8 cellular contexts compared by ENCODE assay signal in the genomic region with DNA sequence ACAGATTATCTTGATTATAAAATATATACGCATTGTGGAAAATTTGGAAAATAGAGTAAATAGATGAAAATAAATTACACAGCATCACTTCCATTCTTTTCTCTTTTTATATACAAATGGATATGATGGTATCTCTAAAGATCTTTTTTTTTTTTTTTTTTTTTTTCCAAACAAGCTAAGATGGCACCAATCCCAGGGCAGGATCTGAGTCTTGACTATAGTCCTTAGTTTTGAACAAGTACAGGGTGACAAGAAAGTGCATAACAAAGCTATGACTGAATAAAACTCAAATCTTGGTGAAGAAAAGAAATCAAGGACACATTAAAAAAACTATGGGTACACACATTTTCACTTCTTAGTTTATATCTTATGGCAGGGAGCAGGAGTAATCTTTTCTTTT. TPM values are rescaled to one million over a fixed set of nuclear protein-coding genes. Genes with fewer than 3 reads are reported as not detected.
DNase-seq lines count a peak whose midpoint lies in the region; ATAC-seq and TF ChIP-seq lines count a peak whose summit lies in the region.
"Had no signal": no experiment of that assay in that cellular context is flagged by ENCODE, and none has a peak within 500 bp of the region (broad histone marks: within the 10 kb centered on the region; RNA-seq: fewer than 3 reads in every experiment).

No MANE protein-coding gene starts in this region.

- no peak for TF ChIP-seq POLR2A in HCT116 (IDR thresholded peaks at IDR 0.05; ENCODE audit: borderline replicate concordance, extremely low read depth, insufficient read depth, insufficient read length)
- TF ChIP-seq POLR2A in uterus (IDR thresholded peaks at IDR 0.05): no peak

- H3K4me2 ChIP-seq in HCT116 (ENCODE audit: low read length) (peak overlapping the region; percentile 78), SK-N-SH (peak overlapping the region; percentile 77; the same call in 1 of the 2 replicates), skeletal muscle satellite cell (ENCODE audit: low read length) (peak overlapping the region; percentile 63)

- BruUV-seq in HCT116 (replicated peaks; lab: Mats Ljungman, UMichigan) (no TSS peak), Caco-2 (replicated peaks; lab: Mats Ljungman, UMichigan) (no TSS peak)

- no peak for TF ChIP-seq RAD21 in HCT116 (IDR thresholded peaks at IDR 0.05; ENCODE audit: low read depth)
- TF ChIP-seq RAD21 in SK-N-SH (IDR thresholded peaks at IDR 0.05; ENCODE audit: low read length): no peak

- H3K4me1 Mint-ChIP-seq in endodermal cell (peaks cover 24% of the 10 kb centered on the region), Caco-2 (ENCODE audit: low read depth, unreplicated experiment) (peaks cover 7% of the 10 kb centered on the region)

- H3K36me3 Mint-ChIP-seq in endodermal cell (ENCODE audit: low read depth) (peaks cover 6% of the 10 kb centered on the region), Caco-2 (ENCODE audit: insufficient read depth, unreplicated experiment) (peaks cover 50% of the 10 kb centered on the region)

- no peak overlapping the region for H2AFZ ChIP-seq in HCT116 (ENCODE audit: low read depth, low read length, poor library complexity, severe bottlenecking)
- no peak overlapping the region for H2AFZ ChIP-seq in SK-N-SH (ENCODE audit: low read depth)

- no peak for TF ChIP-seq EP300 in SK-N-SH (IDR thresholded peaks at IDR 0.05; ENCODE audit: borderline replicate concordance in 1 of 2, low read depth in 1 of 2, low read length in 1 of 2)

- intact Hi-C loops in HCT116 (cut with micrococcal nuclease) (no loop called here), uterus (cut with DNase I; ENCODE audit: low total_unique reads) (no loop called here), Caco-2 (cut with micrococcal nuclease; ENCODE audit: unreplicated experiment) (no loop called here)

- H3K27ac Mint-ChIP-seq in endodermal cell (peak overlapping the region; percentile 76), Caco-2 (ENCODE audit: unreplicated experiment) (no peak overlapping the region)

- DNase-seq in HCT116 (ENCODE audit: low read depth, low spot score) (no peak), SK-N-SH (no peak), endodermal cell (no peak), uterus (no peak), Caco-2 (no peak)
- DNase-seq: NCI-H2029 treated with DMSO at 0.1 percent for 48 hours had no signal

- POLR2A ChIA-PET in HCT116 (lab: Charles Lee) (no interaction called here), SK-N-SH (lab: Yijun Ruan, JAX) (no interaction called here), Caco-2 (lab: Charles Lee) (interaction anchor here (0.6 kb wide), 1 partner anchor 12 kb away, joined by 4 read pairs; no protein-coding TSS in a partner anchor)

- H3K36me3 ChIP-seq in HCT116 (ENCODE audit: control insufficient read depth in 1 of 2, insufficient read depth in 2 of 2, low read length in 2 of 2): peaks cover 0 to 11% of the 10 kb centered on the region in 2 experiments; a peak in 1 of 4 replicates
- peaks cover 15 to 27% of the 10 kb centered on the region in 2 experiments for H3K36me3 ChIP-seq in SK-N-SH (replicated peaks in 1 of 2; ENCODE audit: control insufficient read depth in 1 of 2, insufficient read depth in 2 of 2, low read length in 1 of 2)
- peaks cover 8% of the 10 kb centered on the region for H3K36me3 ChIP-seq in endodermal cell (ENCODE audit: control insufficient read depth, insufficient read depth, low read length)
- peaks cover 7% of the 10 kb centered on the region for H3K36me3 ChIP-seq in skeletal muscle satellite cell (ENCODE audit: insufficient read depth, low read length)
- no peaks in the 10 kb centered on the region for H3K36me3 ChIP-seq in uterus
- H3K36me3 ChIP-seq in Caco-2 (ENCODE audit: control insufficient read depth, insufficient read depth, low read length): no peaks in the 10 kb centered on the region; the same call in none of the 2 replicates

- peaks cover 62% of the 10 kb centered on the region for H3F3A ChIP-seq in SK-N-SH (replicated peaks; ENCODE audit: insufficient read depth)

- H3K9me2 ChIP-seq in HCT116 (ENCODE audit: insufficient read depth): no peaks in the 10 kb centered on the region
- H3K9me2 ChIP-seq in SK-N-SH: no peaks in the 10 kb centered on the region

- peaks cover 38 to 51% of the 10 kb centered on the region in 2 experiments for H3K4me1 ChIP-seq in HCT116 (ENCODE audit: control insufficient read depth in 1 of 2, insufficient read depth in 2 of 2, low read length in 2 of 2)
- peaks cover 35 to 47% of the 10 kb centered on the region in 2 experiments for H3K4me1 ChIP-seq in SK-N-SH (ENCODE audit: control insufficient read depth in 1 of 2, insufficient read depth in 2 of 2, low read depth in 1 of 2, low read length in 1 of 2)
- H3K4me1 ChIP-seq in endodermal cell (ENCODE audit: control insufficient read depth, insufficient read depth, low read length): peaks cover 11% of the 10 kb centered on the region
- H3K4me1 ChIP-seq in skeletal muscle satellite cell (ENCODE audit: control insufficient read depth, insufficient read depth, low read length): peaks cover 58% of the 10 kb centered on the region
- peaks cover 0 to 7% of the 10 kb centered on the region in 2 donors for H3K4me1 ChIP-seq in uterus
- H3K4me1 ChIP-seq in Caco-2: peaks cover 22% of the 10 kb centered on the region

- H3K27me3 Mint-ChIP-seq in endodermal cell (ENCODE audit: insufficient read depth) (no peaks in the 10 kb centered on the region), Caco-2 (ENCODE audit: insufficient read depth, unreplicated experiment) (no peaks in the 10 kb centered on the region)

- 26% methylated on average over 1 of the region's 1 CpG for WGBS in SK-N-SH (ENCODE audit: low lambda C conversion rate)
- whole genome bisulfite sequencing in endodermal cell (ENCODE audit: insufficient coverage in 1 of 2, insufficient read length in 1 of 2), 2 experiments: no CpG with 5 or more reads among the region's 1 CpG

- H3K4me3 ChIP-seq in HCT116 (replicated peaks in 1 of 2; ENCODE audit: low read depth in 1 of 2, low read length in 2 of 2) (peak overlapping the region in 1 of 2 experiments; percentile 11; a peak in 1 of 4 replicates), SK-N-SH (ENCODE audit: low read depth in 2 of 2, low read length in 1 of 2) (no peak overlapping the region; a peak in 1 of 4 replicates), endodermal cell (ENCODE audit: low read length) (no peak overlapping the region), skeletal muscle satellite cell (ENCODE audit: low read length) (no peak overlapping the region), uterus (no peak overlapping the region), Caco-2 (ENCODE audit: low read depth, low read length) (no peak overlapping the region)

- H4K20me1 ChIP-seq in HCT116 (ENCODE audit: insufficient read depth) (no peaks in the 10 kb centered on the region), SK-N-SH (ENCODE audit: insufficient read depth) (no peaks in the 10 kb centered on the region)

- H3K27me3 ChIP-seq in HCT116 (ENCODE audit: insufficient read depth, low read length): no peaks in the 10 kb centered on the region
- H3K27me3 ChIP-seq in SK-N-SH (ENCODE audit: insufficient read depth): no peaks in the 10 kb centered on the region
- H3K27me3 ChIP-seq in endodermal cell (ENCODE audit: control insufficient read depth, insufficient read depth, low read length, poor library complexity, severe bottlenecking): no peaks in the 10 kb centered on the region
- H3K27me3 ChIP-seq in skeletal muscle satellite cell (ENCODE audit: control insufficient read depth, insufficient read depth, low read length): no peaks in the 10 kb centered on the region
- H3K27me3 ChIP-seq in uterus: no peaks in the 10 kb centered on the region
- no peaks in the 10 kb centered on the region for H3K27me3 ChIP-seq in Caco-2 (replicated peaks; ENCODE audit: control insufficient read depth, insufficient read depth, low read length)

- H3K9me3 ChIP-seq in HCT116 (ENCODE audit: control insufficient read depth in 1 of 2, insufficient read depth in 1 of 2, low read depth in 1 of 2, low read length in 2 of 2) (no peaks in the 10 kb centered on the region; a peak in 1 of 4 replicates), SK-N-SH (no peaks in the 10 kb centered on the region), endodermal cell (ENCODE audit: control insufficient read depth, low read length) (peaks cover 10% of the 10 kb centered on the region), skeletal muscle satellite cell (replicated peaks; ENCODE audit: low read length) (no peaks in the 10 kb centered on the region), uterus (no peaks in the 10 kb centered on the region), Caco-2 (no peaks in the 10 kb centered on the region; the same call in 1 of the 2 replicates)

- no peak for TF ChIP-seq CTCF in HCT116 (IDR thresholded peaks at IDR 0.05 in 2 of 3, conservative IDR thresholded peaks at IDR 0.05 in 1 of 3; ENCODE audit: borderline replicate concordance in 1 of 3, insufficient read depth in 1 of 3, low read depth in 2 of 3, low read length in 2 of 3)
- no peak for TF ChIP-seq CTCF in SK-N-SH (IDR thresholded peaks at IDR 0.05)
- no peak for TF ChIP-seq CTCF in endodermal cell (conservative IDR thresholded peaks at IDR 0.05)
- no peak for TF ChIP-seq CTCF in uterus (IDR thresholded peaks at IDR 0.05)
- TF ChIP-seq CTCF in Caco-2 (IDR thresholded peaks at IDR 0.05; ENCODE audit: insufficient read depth in 1 of 2, low read depth in 1 of 2, low read length in 1 of 2, severe bottlenecking in 1 of 2, unreplicated experiment in 1 of 2): no peak

- H3K9me3 Mint-ChIP-seq in endodermal cell: no peaks in the 10 kb centered on the region
- H3K9me3 Mint-ChIP-seq in Caco-2 (ENCODE audit: unreplicated experiment): peaks cover 10% of the 10 kb centered on the region

- ATAC-seq in HCT116 (peak; percentile 10; the same call in 1 of the 2 replicates), GM21717 (IDR thresholded peaks at IDR 0.05; ENCODE audit: unreplicated experiment) (no peak)

- peaks cover 9% of the 10 kb centered on the region for H3K79me2 ChIP-seq in HCT116 (ENCODE audit: insufficient read depth, low read length)
- peaks cover 69% of the 10 kb centered on the region for H3K79me2 ChIP-seq in SK-N-SH (ENCODE audit: insufficient read depth)

- RAD21 ChIA-PET in HCT116 (lab: Charles Lee; ENCODE audit: low non-redundant PET in 1 of 2, low total read pairs in 2 of 2, uncharacterized antibody in 2 of 2, unreplicated experiment in 2 of 2): no interaction called here

- CTCF ChIA-PET in HCT116 (lab: Charles Lee) (no interaction called here), SK-N-SH (lab: Yijun Ruan, JAX) (interaction anchor here (0.8 to 5.2 kb wide), 5 partner anchors 9 to 200 kb away, joined by 3 to 24 read pairs (median 20); no protein-coding TSS in a partner anchor), Caco-2 (lab: Charles Lee) (no interaction called here)

- no peak overlapping the region for H3K9ac ChIP-seq in HCT116 (ENCODE audit: low read length)
- H3K9ac ChIP-seq in SK-N-SH: peak overlapping the region; percentile 65; the same call in 1 of the 2 replicates
- H3K9ac ChIP-seq in endodermal cell (ENCODE audit: extremely low read depth, low read length, poor library complexity, severe bottlenecking): no peak overlapping the region
- peak overlapping the region; percentile 68 for H3K9ac ChIP-seq in skeletal muscle satellite cell (ENCODE audit: low read depth, low read length)

- H3K4me3 Mint-ChIP-seq in endodermal cell: no peak overlapping the region
- H3K4me3 Mint-ChIP-seq in Caco-2 (ENCODE audit: unreplicated experiment): no peak overlapping the region

- H3K27ac ChIP-seq in HCT116 (ENCODE audit: low read depth, low read length) (peak overlapping the region; percentile 64), SK-N-SH (ENCODE audit: low read depth in 2 of 2, low read length in 1 of 2) (peak overlapping the region; percentile 93 to 98), endodermal cell (ENCODE audit: low read depth, low read length) (no peak overlapping the region), uterus (peak overlapping the region in 1 of 2 donors; percentile 35)

RNA-seq across cellular contexts. Expression of a gene that starts 42.6 kb away (rescaled TPM):
- total RNA-seq in HCT116 (2021; ENCODE audit: unreplicated experiment) (28.8 TPM), endodermal cell (10 to 100 TPM; 35.9 to 38.2 TPM), uterus (10 to 100 TPM in 3 of 4 donors, 1 to 10 TPM in 1; 7.2 to 42.9 (median 34.3) TPM), Caco-2 (2022) (41.9 and 42.5 TPM in 2 replicates)
- polyA plus RNA-seq in HCT116 (2012): 7.2 and 9.0 TPM in 2 replicates
- 13.8 and 16.3 TPM in 2 replicates for polyA plus RNA-seq in SK-N-SH (2012; rRNA removed)
- 14.7 and 21.1 TPM in 2 replicates for polyA plus RNA-seq in SK-N-SH (2012; cell fraction: cytosol; rRNA removed)
- 13.0 and 33.6 TPM in 2 replicates for polyA plus RNA-seq in SK-N-SH (2012; cell fraction: nucleus; rRNA removed)
- polyA plus RNA-seq in endodermal cell (2013, experiment 1 of 2): 32.7 TPM
- polyA plus RNA-seq in endodermal cell (2013, experiment 2 of 2): 33.2 TPM
- total RNA-seq in skeletal muscle satellite cell (2012; rRNA removed): 11.8 and 14.7 TPM in 2 replicates

Comparison
In these comparisons a context has a peak if more than half of its experiments do, and no peak if none do; other contexts are left out.
1. H3K9ac ChIP-seq: peak in SK-N-SH (single experiment) and skeletal muscle satellite cell (single experiment); none in HCT116 (single experiment) and endodermal cell (single experiment).
2. Peak in every context shown above with its lines, with median percentiles within 50 percentile points of each other: H3K4me2 ChIP-seq.